In the genomic region with DNA sequence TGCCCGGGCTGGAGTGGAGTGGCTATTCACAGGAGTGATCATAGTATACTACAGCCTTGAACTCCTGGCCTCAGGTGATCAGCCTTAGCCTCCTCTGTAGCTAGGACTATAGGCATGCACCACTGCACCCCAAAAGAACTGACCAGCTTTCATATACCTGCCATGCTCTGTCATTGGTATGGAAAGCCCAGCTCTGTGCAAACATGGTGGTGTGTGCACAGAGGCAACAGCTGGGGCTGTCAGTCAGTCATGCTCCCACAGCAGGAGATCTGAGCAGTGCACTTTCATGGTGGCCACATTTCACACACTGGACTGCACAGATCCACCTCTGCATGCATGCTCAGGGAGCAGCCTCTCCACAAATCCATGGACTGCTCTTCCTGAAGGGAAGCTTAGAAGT, we compare ENCODE assay signal across 15 cellular contexts. TPM values are rescaled to one million over a fixed set of nuclear protein-coding genes. Genes with fewer than 3 reads are reported as not detected.
A peak's percentile ranks its signal among the peaks of the same experiment; 100 is the strongest.
DNase-seq lines count a peak whose midpoint lies in the region; ATAC-seq and TF ChIP-seq lines count a peak whose summit lies in the region.
"Had no signal": no experiment of that assay in that cellular context is flagged by ENCODE, and none has a peak within 500 bp of the region (broad histone marks: within the 10 kb centered on the region; RNA-seq: fewer than 3 reads in every experiment).

No MANE protein-coding gene starts in this region.

- H3K27me3 ChIP-seq in dorsolateral prefrontal cortex = no peaks in the 10 kb centered on the region
- H3K27me3 ChIP-seq: BE2C had no signal

- H3K4me3 ChIP-seq in dorsolateral prefrontal cortex = no peak overlapping the region
- H3K4me3 ChIP-seq in foreskin fibroblast (ENCODE audit: low read depth in 1 of 2, low read length in 2 of 2) = no peak overlapping the region

- DNase-seq in NCI-H69 (lab: John Stamatoyannopoulos, UW) (peak; percentile 46), dorsolateral prefrontal cortex (no peak), substantia nigra (lab: John Stamatoyannopoulos, UW) (no peak), left lobe of liver (ENCODE audit: low spot score) (no peak), SIG-M5 (lab: John Stamatoyannopoulos, UW) (no peak), foreskin fibroblast (no peak)
- DNase-seq: BE2C, DND-41, GOT3, Karpas-422, NCI-H187 treated with DMSO at 0.1 percent for 48 hours, NCI-H2107, T-cell had no signal

- no peak for TF ChIP-seq CTCF in dorsolateral prefrontal cortex (IDR thresholded peaks at IDR 0.05 in 54 of 56, conservative IDR thresholded peaks at IDR 0.05 in 2 of 56; ENCODE audit: low read depth in 1 of 56, partially characterized antibody in 56 of 56)
- no peak for TF ChIP-seq CTCF in foreskin fibroblast (IDR thresholded peaks at IDR 0.05; ENCODE audit: low read depth, low read length)

- H3K27ac ChIP-seq in dorsolateral prefrontal cortex = peak overlapping the region in 31 of 59 donors; percentile 2 to 69 (median 35)
- H3K27ac ChIP-seq in substantia nigra (ENCODE audit: low read depth, low read length, poor library complexity, severe bottlenecking) = peak overlapping the region; percentile 11

- intact Hi-C loops in dorsolateral prefrontal cortex (cut with DNase I) = no loop called here

- peak; percentile 32 for ATAC-seq in HG02798 (IDR thresholded peaks at IDR 0.05; ENCODE audit: poor library complexity, unreplicated experiment)
- no peak for ATAC-seq in left lobe of liver
- ATAC-seq: HCT116, T-cell had no signal

RNA-seq across cellular contexts. Expression of gene JAK1, which starts 8.8 kb away (rescaled TPM):
- 100 to 1,000 TPM in 5 of 120 experiments, 10 to 100 TPM in 115; 57.7 to 112 (median 83.0) TPM for total RNA-seq in dorsolateral prefrontal cortex
- total RNA-seq in left lobe of liver = 43.3 TPM
